Comparison of ENCODE assay signal across 8 cellular contexts in the genomic region with DNA sequence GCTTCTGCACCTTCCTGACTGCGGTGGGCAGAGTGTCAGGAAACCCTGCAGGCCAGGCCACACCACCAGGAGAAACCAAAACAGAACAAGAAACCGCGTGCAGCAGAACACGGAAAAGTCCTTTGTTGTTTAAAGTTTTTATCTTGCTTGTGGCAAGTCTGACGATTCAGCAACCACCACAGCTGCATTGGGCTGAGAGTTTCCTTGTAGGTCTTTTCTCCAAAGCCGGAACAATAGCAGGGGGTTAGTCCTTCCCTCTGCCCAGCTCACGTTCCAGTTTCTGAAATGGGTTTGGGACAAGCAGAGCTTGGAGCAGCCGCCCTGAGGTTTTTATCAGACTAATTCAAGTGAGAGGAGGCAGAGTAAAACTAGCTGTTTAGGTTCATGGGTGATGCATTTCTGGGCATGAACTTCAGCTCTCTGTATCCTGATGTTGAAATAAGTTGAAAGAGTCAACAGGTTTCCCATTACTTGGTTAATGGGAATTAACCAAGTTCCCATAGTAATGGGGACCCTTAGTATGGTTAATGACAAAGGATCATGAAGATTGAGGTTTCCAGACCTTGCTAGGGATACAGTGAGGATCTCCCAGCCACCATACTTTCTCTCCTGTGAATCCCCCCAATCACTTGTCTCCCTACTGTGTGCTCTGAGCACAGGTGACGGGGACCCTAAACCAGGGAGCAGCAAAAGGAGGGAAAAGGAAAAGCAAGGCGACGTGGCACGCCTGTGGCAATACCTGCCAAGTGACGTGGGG.
DNase-seq lines count a peak whose midpoint lies in the region; ATAC-seq and TF ChIP-seq lines count a peak whose summit lies in the region.

No MANE protein-coding gene starts in this region.

- H3K4me3 Mint-ChIP-seq in MCF 10A (ENCODE audit: unreplicated experiment) = peak overlapping the region; percentile 8
- peak overlapping the region in 5 of 8 donors; percentile 36 to 65 (median 61) for H3K4me3 Mint-ChIP-seq in naive B cell

- intact Hi-C loops in MCF 10A (cut with micrococcal nuclease) = no loop called here

- WGBS in thymus = 4% methylated on average over 13 of the region's 13 CpGs

- H3K9me3 Mint-ChIP-seq in MCF 10A (ENCODE audit: unreplicated experiment) = no peaks in the 10 kb centered on the region
- peaks cover 0 to 5% (median 0%) of the 10 kb centered on the region in 7 donors for H3K9me3 Mint-ChIP-seq in naive B cell

- H3K27ac Mint-ChIP-seq in MCF 10A (ENCODE audit: low read depth, unreplicated experiment) (peak overlapping the region; percentile 10), naive B cell (peak overlapping the region in 3 of 6 donors; percentile 9 to 52 (median 50))

- H3K36me3 Mint-ChIP-seq in MCF 10A (ENCODE audit: insufficient read depth, unreplicated experiment) (no peaks in the 10 kb centered on the region), naive B cell (peaks cover 0 to 3% of the 10 kb centered on the region in 2 donors)

- no TSS peak for BruUV-seq in MCF 10A (replicated peaks; lab: Mats Ljungman, UMichigan)

- no peaks in the 10 kb centered on the region for H3K36me3 ChIP-seq in BLaER1 treated with 17β-estradiol and CSF1 and Interleukin-3, amounts not matched to agents 10 nM and 100 nM
- H3K36me3 ChIP-seq in thymus (ENCODE audit: control insufficient read depth, insufficient read depth) = no peaks in the 10 kb centered on the region

- H4K20me1 ChIP-seq in BLaER1 treated with 17β-estradiol and CSF1 and Interleukin-3, amounts not matched to agents 10 nM and 100 nM = no peaks in the 10 kb centered on the region

- TF ChIP-seq CTCF in MCF 10A (IDR thresholded peaks at IDR 0.05; ENCODE audit: unreplicated experiment) = no peak

- H3K4me2 ChIP-seq in BLaER1 treated with 17β-estradiol and CSF1 and Interleukin-3, amounts not matched to agents 10 nM and 100 nM = peak overlapping the region; percentile 70 to 91 (median 79)

- POLR2A ChIA-PET in MCF 10A (lab: Yijun Ruan, JAX) = interaction anchor here (0.6 to 2.4 kb wide), 7 partner anchors 15 to 518 kb away, joined by 3 to 8 read pairs (median 3); no protein-coding TSS in a partner anchor

- H3K4me1 ChIP-seq in BLaER1 treated with 17β-estradiol and CSF1 and Interleukin-3, amounts not matched to agents 10 nM and 100 nM = peaks cover 48 to 93% (median 58%) of the 10 kb centered on the region in 10 experiments
- peaks cover 34% of the 10 kb centered on the region for H3K4me1 ChIP-seq in thymus (ENCODE audit: control insufficient read depth, insufficient read depth, low read length)

- ATAC-seq in naive B cell (ENCODE audit: low read depth in 2 of 2) (no peak), HG02981 (IDR thresholded peaks at IDR 0.05; ENCODE audit: unreplicated experiment) (no peak)

- H3K9ac ChIP-seq in BLaER1 treated with 17β-estradiol and CSF1 and Interleukin-3, amounts not matched to agents 10 nM and 100 nM = peak overlapping the region; percentile 56 to 84 (median 71)

- H3K4me3 ChIP-seq in BLaER1 treated with 17β-estradiol and CSF1 and Interleukin-3, amounts not matched to agents 10 nM and 100 nM = peak overlapping the region in 6 of 10 experiments; percentile 1 to 40 (median 14); a peak in 8 of 20 replicates
- peak overlapping the region; percentile 42 for H3K4me3 ChIP-seq in thymus (ENCODE audit: low read length)

- DNase-seq in T-helper 9 cell (peak; percentile 22), MCF 10A (ENCODE audit: unreplicated experiment) (no peak), naive B cell (no peak), occipital lobe (lab: John Stamatoyannopoulos, UW) (no peak), NCI-H146 (lab: John Stamatoyannopoulos, UW) (no peak)

- peaks cover 39% of the 10 kb centered on the region for H3K4me1 Mint-ChIP-seq in MCF 10A (ENCODE audit: insufficient read depth, unreplicated experiment)
- H3K4me1 Mint-ChIP-seq in naive B cell = peaks cover 27 to 38% (median 31%) of the 10 kb centered on the region in 3 donors

- no peaks in the 10 kb centered on the region for H3K27me3 ChIP-seq in BLaER1 treated with 17β-estradiol and CSF1 and Interleukin-3, amounts not matched to agents 10 nM and 100 nM
- H3K27me3 ChIP-seq in thymus (ENCODE audit: control insufficient read depth, insufficient read depth) = no peaks in the 10 kb centered on the region

- H3K27me3 Mint-ChIP-seq in MCF 10A (ENCODE audit: insufficient read depth, unreplicated experiment) (no peaks in the 10 kb centered on the region), naive B cell (peaks cover 7 to 35% (median 19%) of the 10 kb centered on the region in 3 donors)

- CTCF ChIA-PET in MCF 10A (lab: Yijun Ruan, JAX) = interaction anchor here (0.6 to 7.1 kb wide), 12 partner anchors 21 to 724 kb away, joined by 3 to 145 read pairs (median 6); no protein-coding TSS in a partner anchor

- peak overlapping the region; percentile 69 to 97 (median 79) for H3K27ac ChIP-seq in BLaER1 treated with 17β-estradiol and CSF1 and Interleukin-3, amounts not matched to agents 10 nM and 100 nM
- peak overlapping the region; percentile 91 for H3K27ac ChIP-seq in thymus (ENCODE audit: low read depth)

- peaks cover 0 to 4% (median under 1%) of the 10 kb centered on the region in 11 experiments; a peak in 8 of 22 replicates for H3K9me3 ChIP-seq in BLaER1 treated with 17β-estradiol and CSF1 and Interleukin-3, amounts not matched to agents 10 nM and 100 nM (replicated peaks in 1 of 11)
- H3K9me3 ChIP-seq in thymus (ENCODE audit: control insufficient read depth) = no peaks in the 10 kb centered on the region
